ENCODE assay signal across 8 cellular contexts in genomic region chr10:283916-284356, GRCh38.
A peak's percentile ranks its signal among the peaks of the same experiment; 100 is the strongest.
DNase-seq lines count a peak whose midpoint lies in the region; ATAC-seq and TF ChIP-seq lines count a peak whose summit lies in the region.

No MANE protein-coding gene starts in this region.

- H3K4me3 Mint-ChIP-seq in CD4-positive, alpha-beta memory T cell, result peak overlapping the region in 7 of 8 donors; percentile 40 to 78 (median 55)

- intact Hi-C loops in CD4-positive, alpha-beta memory T cell (cut with micrococcal nuclease), result no loop called here
- intact Hi-C loops in psoas muscle (cut with DNase I), result no loop called here

- H2AFZ ChIP-seq in smooth muscle cell (ENCODE audit: low read depth), result no peak overlapping the region

- H3K4me2 ChIP-seq in smooth muscle cell, result no peak overlapping the region

- no peaks in the 10 kb centered on the region for H3K27me3 Mint-ChIP-seq in CD4-positive, alpha-beta memory T cell

- peaks cover 42 to 58% of the 10 kb centered on the region in 2 donors for H3K36me3 Mint-ChIP-seq in CD4-positive, alpha-beta memory T cell

- H3K9me3 ChIP-seq in CD4-positive, alpha-beta memory T cell (ENCODE audit: control insufficient read depth in 1 of 2, low read length in 2 of 2), result no peaks in the 10 kb centered on the region
- H3K9me3 ChIP-seq in psoas muscle (no peaks in the 10 kb centered on the region), smooth muscle cell (replicated peaks; ENCODE audit: low read depth) (no peaks in the 10 kb centered on the region)

- DNase-seq in CD4-positive, alpha-beta memory T cell, result peak in 2 of 5 donors; percentile 1 to 5
- DNase-seq in GM19238 (ENCODE audit: insufficient read length, low spot score), result peak; percentile 19
- DNase-seq in activated CD4-positive, alpha-beta T cell treated with anti-CD3 and anti-CD28 coated beads, Interleukin-2, amount 50 U/mL, for 48 hours, result peak; percentile 59 to 70
- DNase-seq in NCI-H187 (lab: John Stamatoyannopoulos, UW), result no peak
- no peak for DNase-seq in psoas muscle
- no peak for DNase-seq in 8988T
- DNase-seq in smooth muscle cell (lab: John Stamatoyannopoulos, UW; ENCODE audit: unreplicated experiment), result no peak

- no peaks in the 10 kb centered on the region for H3F3A ChIP-seq in smooth muscle cell (ENCODE audit: low read depth)

- ATAC-seq in HG03045 (IDR thresholded peaks at IDR 0.05; ENCODE audit: unreplicated experiment) (peak; percentile 86), psoas muscle (no peak)

- H3K79me2 ChIP-seq in smooth muscle cell (ENCODE audit: low read depth), result no peaks in the 10 kb centered on the region

- POLR2A ChIA-PET in CD4-positive, alpha-beta memory T cell (lab: Charles Lee; ENCODE audit: partially characterized antibody), result no interaction called here

- H3K27me3 ChIP-seq in CD4-positive, alpha-beta memory T cell (ENCODE audit: insufficient read depth, low read length), result no peaks in the 10 kb centered on the region
- H3K27me3 ChIP-seq in psoas muscle (ENCODE audit: insufficient read depth in 3 of 3, low read length in 2 of 3) (no peaks in the 10 kb centered on the region), smooth muscle cell (ENCODE audit: low read depth) (no peaks in the 10 kb centered on the region)

- TF ChIP-seq CTCF in psoas muscle (IDR thresholded peaks at IDR 0.05) (no peak), smooth muscle cell (IDR thresholded peaks at IDR 0.05; ENCODE audit: borderline replicate concordance, insufficient read depth, poor library complexity, severe bottlenecking) (no peak)

- CTCF ChIA-PET in CD4-positive, alpha-beta memory T cell (lab: Charles Lee; ENCODE audit: partially characterized antibody), result interaction anchor here (0.8 kb wide), 1 partner anchor 33 kb away, joined by 3 read pairs; no protein-coding TSS in a partner anchor

- H3K27ac Mint-ChIP-seq in CD4-positive, alpha-beta memory T cell, result peak overlapping the region in 4 of 7 donors; percentile 13 to 83 (median 67)

- peaks cover 9 to 13% (median 12%) of the 10 kb centered on the region in 4 donors for H3K4me1 Mint-ChIP-seq in CD4-positive, alpha-beta memory T cell

- H3K27ac ChIP-seq in CD4-positive, alpha-beta memory T cell (ENCODE audit: low read depth, low read length), result no peak overlapping the region
- H3K27ac ChIP-seq in psoas muscle, result no peak overlapping the region
- no peak overlapping the region for H3K27ac ChIP-seq in smooth muscle cell (ENCODE audit: low read depth)

- peaks cover 9% of the 10 kb centered on the region for H3K4me1 ChIP-seq in CD4-positive, alpha-beta memory T cell (ENCODE audit: insufficient read depth, low read length)
- H3K4me1 ChIP-seq in psoas muscle (no peaks in the 10 kb centered on the region), smooth muscle cell (ENCODE audit: low read depth) (no peaks in the 10 kb centered on the region)

- no peaks in the 10 kb centered on the region for H4K20me1 ChIP-seq in smooth muscle cell (ENCODE audit: low read depth)

- 92 to 94% (median 93%) methylated on average over 7 of the region's 7 CpGs for WGBS in psoas muscle, 3 donors
- 95% methylated on average over 7 of the region's 7 CpGs for WGBS in smooth muscle cell (ENCODE audit: low lambda C conversion rate)

- no peak overlapping the region for H3K9ac ChIP-seq in smooth muscle cell (ENCODE audit: low read depth)

- no peaks in the 10 kb centered on the region for H3K36me3 ChIP-seq in CD4-positive, alpha-beta memory T cell (ENCODE audit: insufficient read depth, low read length)
- H3K36me3 ChIP-seq in psoas muscle (ENCODE audit: insufficient read depth in 1 of 2, low read depth in 1 of 2) (peaks cover 3 to 95% of the 10 kb centered on the region in 2 donors), smooth muscle cell (ENCODE audit: low read depth) (no peaks in the 10 kb centered on the region)

- no peak overlapping the region for H3K4me3 ChIP-seq in CD4-positive, alpha-beta memory T cell (ENCODE audit: low read length in 2 of 2)
- H3K4me3 ChIP-seq in psoas muscle, result no peak overlapping the region
- no peak overlapping the region for H3K4me3 ChIP-seq in smooth muscle cell

- H3K9me3 Mint-ChIP-seq in CD4-positive, alpha-beta memory T cell, result no peaks in the 10 kb centered on the region

Comparison
In these comparisons a context has a peak if more than half of its experiments do, and no peak if none do; other contexts are left out.
1. DNase-seq: peak in GM19238 (single experiment) and activated CD4-positive, alpha-beta T cell treated with anti-CD3 and anti-CD28 coated beads, Interleukin-2, amount 50 U/mL, for 48 hours (2 of 2); none in NCI-H187 (0 of 2), psoas muscle (0 of 2), 8988T (single experiment) and smooth muscle cell (single experiment).